ENCODE assay signal across 2 cellular contexts in the genomic region with DNA sequence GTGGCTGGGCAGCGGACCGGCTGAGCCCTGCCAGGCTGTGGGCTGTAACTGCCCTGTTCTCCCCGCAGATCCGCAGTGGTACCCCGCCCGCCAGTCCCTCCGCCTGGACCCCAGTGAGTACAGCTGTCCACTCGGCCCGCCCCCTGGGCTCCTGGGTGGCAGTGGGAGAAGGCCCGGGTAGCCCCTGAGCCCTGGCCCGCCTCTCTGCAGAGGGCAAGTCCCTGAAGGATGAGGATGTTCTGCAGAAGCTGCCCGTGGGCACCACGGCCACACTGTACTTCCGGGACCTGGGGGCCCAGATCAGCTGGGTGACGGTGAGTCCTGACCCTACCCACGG.
TF ChIP-seq lines count a peak whose summit lies in the region.

No MANE protein-coding gene starts in this region.

TF ChIP-seq in SK-N-SH, 30 proteins besides CTCF, POLR2A, EP300 and RAD21:
- TF ChIP-seq SIN3A (IDR thresholded peaks at IDR 0.05; ENCODE audit: borderline replicate concordance, low read depth, low read length) (no peak), POLR2AphosphoS5 (IDR thresholded peaks at IDR 0.05; ENCODE audit: low read depth, low read length) (no peak), CHD2 (IDR thresholded peaks at IDR 0.05; ENCODE audit: low read length, partially characterized antibody) (no peak), FOSL2 (IDR thresholded peaks at IDR 0.05; ENCODE audit: borderline replicate concordance, low read depth) (no peak), EZH2phosphoT487 (IDR thresholded peaks at IDR 0.05; ENCODE audit: borderline replicate concordance, low read depth) (no peak), JUND (IDR thresholded peaks at IDR 0.05) (no peak), MEF2A (IDR thresholded peaks at IDR 0.05; ENCODE audit: borderline replicate concordance, low read depth) (no peak), TEAD4 (IDR thresholded peaks at IDR 0.05; ENCODE audit: borderline replicate concordance, insufficient read depth) (no peak), NRF1 (IDR thresholded peaks at IDR 0.05; ENCODE audit: low read depth, low read length) (no peak)
- TF ChIP-seq, protein P1, sequence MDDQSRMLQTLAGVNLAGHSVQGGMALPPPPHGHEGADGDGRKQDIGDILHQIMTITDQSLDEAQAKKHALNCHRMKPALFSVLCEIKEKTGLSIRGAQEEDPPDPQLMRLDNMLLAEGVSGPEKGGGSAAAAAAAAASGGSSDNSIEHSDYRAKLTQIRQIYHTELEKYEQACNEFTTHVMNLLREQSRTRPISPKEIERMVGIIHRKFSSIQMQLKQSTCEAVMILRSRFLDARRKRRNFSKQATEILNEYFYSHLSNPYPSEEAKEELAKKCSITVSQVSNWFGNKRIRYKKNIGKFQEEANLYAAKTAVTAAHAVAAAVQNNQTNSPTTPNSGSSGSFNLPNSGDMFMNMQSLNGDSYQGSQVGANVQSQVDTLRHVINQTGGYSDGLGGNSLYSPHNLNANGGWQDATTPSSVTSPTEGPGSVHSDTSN (IDR thresholded peaks at IDR 0.05): no peak

TF ChIP-seq in SK-N-SH treated with all-trans-retinoic acid at 6 μM for 48 hours, 23 proteins besides CTCF, POLR2A, EP300 and RAD21:
- TF ChIP-seq PATZ1 (CRISPR knock-in tag; IDR thresholded peaks at IDR 0.05; ENCODE audit: borderline replicate concordance) (no peak), ISL1 (CRISPR knock-in tag; IDR thresholded peaks at IDR 0.05) (no peak), BACH2 (CRISPR knock-in tag; IDR thresholded peaks at IDR 0.05; ENCODE audit: borderline replicate concordance) (no peak), RARB (CRISPR knock-in tag; IDR thresholded peaks at IDR 0.05) (no peak), TOX (CRISPR knock-in tag; IDR thresholded peaks at IDR 0.05; ENCODE audit: borderline replicate concordance) (no peak), ZNF8 (CRISPR knock-in tag; IDR thresholded peaks at IDR 0.05) (no peak), GLIS3 (CRISPR knock-in tag; IDR thresholded peaks at IDR 0.05) (no peak), PPARA (CRISPR knock-in tag; IDR thresholded peaks at IDR 0.05; ENCODE audit: borderline replicate concordance) (no peak), TCF4 (CRISPR knock-in tag; IDR thresholded peaks at IDR 0.05; ENCODE audit: borderline replicate concordance) (no peak), CSDC2 (CRISPR knock-in tag; IDR thresholded peaks at IDR 0.05) (no peak), SNAI2 (CRISPR knock-in tag; IDR thresholded peaks at IDR 0.05) (no peak), ESRRG (CRISPR knock-in tag; IDR thresholded peaks at IDR 0.05) (no peak), ZNF565 (CRISPR knock-in tag; conservative IDR thresholded peaks at IDR 0.05; ENCODE audit: low read depth) (no peak), OSR1 (CRISPR knock-in tag; IDR thresholded peaks at IDR 0.05) (no peak), POU6F1 (CRISPR knock-in tag; IDR thresholded peaks at IDR 0.05; ENCODE audit: borderline replicate concordance, low read depth) (no peak)
- TF ChIP-seq, protein P2, sequence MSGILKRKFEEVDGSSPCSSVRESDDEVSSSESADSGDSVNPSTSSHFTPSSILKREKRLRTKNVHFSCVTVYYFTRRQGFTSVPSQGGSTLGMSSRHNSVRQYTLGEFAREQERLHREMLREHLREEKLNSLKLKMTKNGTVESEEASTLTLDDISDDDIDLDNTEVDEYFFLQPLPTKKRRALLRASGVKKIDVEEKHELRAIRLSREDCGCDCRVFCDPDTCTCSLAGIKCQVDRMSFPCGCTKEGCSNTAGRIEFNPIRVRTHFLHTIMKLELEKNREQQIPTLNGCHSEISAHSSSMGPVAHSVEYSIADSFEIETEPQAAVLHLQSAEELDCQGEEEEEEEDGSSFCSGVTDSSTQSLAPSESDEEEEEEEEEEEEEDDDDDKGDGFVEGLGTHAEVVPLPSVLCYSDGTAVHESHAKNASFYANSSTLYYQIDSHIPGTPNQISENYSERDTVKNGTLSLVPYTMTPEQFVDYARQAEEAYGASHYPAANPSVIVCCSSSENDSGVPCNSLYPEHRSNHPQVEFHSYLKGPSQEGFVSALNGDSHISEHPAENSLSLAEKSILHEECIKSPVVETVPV (CRISPR knock-in tag; IDR thresholded peaks at IDR 0.05): no peak
